ENCODE assay signal across 11 cellular contexts in genomic region chr1:198087831-198088230, GRCh38.
DNase-seq lines count a peak whose midpoint lies in the region; ATAC-seq, FAIRE-seq and TF ChIP-seq lines count a peak whose summit lies in the region.
"Had no signal": no experiment of that assay in that cellular context is flagged by ENCODE, and none has a peak within 500 bp of the region (broad histone marks: within the 10 kb centered on the region; RNA-seq: fewer than 3 reads in every experiment).

No MANE protein-coding gene starts in this region.

- no peak for TF ChIP-seq POLR2A in HCT116 (IDR thresholded peaks at IDR 0.05; ENCODE audit: borderline replicate concordance, extremely low read depth, insufficient read depth, insufficient read length)

- no peak for ATAC-seq in HCT116
- ATAC-seq in SK-N-SH treated with all-trans-retinoic acid at 6 μM for 48 hours: peak; percentile 20
- no peak for ATAC-seq in GM21423 (IDR thresholded peaks at IDR 0.05; ENCODE audit: unreplicated experiment)

- TF ChIP-seq RAD21 in HCT116 (IDR thresholded peaks at IDR 0.05; ENCODE audit: low read depth) (no peak), liver (IDR thresholded peaks at IDR 0.05) (peak in 1 of 2 donors; percentile 51)

- no peaks in the 10 kb centered on the region for H3K4me1 ChIP-seq in HCT116 (ENCODE audit: control insufficient read depth in 1 of 2, insufficient read depth in 2 of 2, low read length in 2 of 2)
- H3K4me1 ChIP-seq in liver (ENCODE audit: control insufficient read depth in 4 of 4, insufficient read depth in 4 of 4, low read length in 3 of 4): peaks cover 0 to 13% (median 13%) of the 10 kb centered on the region in 4 donors
- H3K4me1 ChIP-seq in small intestine (ENCODE audit: control insufficient read depth in 2 of 2, insufficient read depth in 1 of 2, low read depth in 1 of 2, low read length in 1 of 2): no peaks in the 10 kb centered on the region

- intact Hi-C loops in HCT116 (cut with micrococcal nuclease): loop anchor here (1.0 to 5.0 kb wide), 3 partner anchors 271 to 599 kb away; no protein-coding TSS in a partner anchor

- CTCF ChIA-PET in HCT116 (lab: Charles Lee): interaction anchor here (0.7 to 1.5 kb wide), 4 partner anchors 29 to 598 kb away, joined by 3 to 8 read pairs (median 3); no protein-coding TSS in a partner anchor

- FAIRE-seq in small intestine (lab: Jason Lieb, UNC): no peak
- no peak for FAIRE-seq in urothelium cell line (lab: Jason Lieb, UNC)

- POLR2A ChIA-PET in HCT116 (lab: Charles Lee): no interaction called here

- H3K27ac ChIP-seq in HCT116 (ENCODE audit: low read depth, low read length): no peak overlapping the region
- no peak overlapping the region for H3K27ac ChIP-seq in liver (ENCODE audit: low read depth in 1 of 2, low read length in 2 of 2)
- no peak overlapping the region for H3K27ac ChIP-seq in small intestine (ENCODE audit: low read depth in 1 of 2, low read length in 1 of 2)

- H3K9ac ChIP-seq in HCT116 (ENCODE audit: low read length) (no peak overlapping the region), liver (ENCODE audit: low read depth in 1 of 2, low read length in 2 of 2) (no peak overlapping the region)

- 12% methylated on average over 1 of the region's 1 CpG for WGBS in liver
- 20 to 55% (median 41%) methylated on average over 1 of the region's 1 CpG for WGBS in small intestine, 3 donors

- TF ChIP-seq CTCF in HCT116 (IDR thresholded peaks at IDR 0.05 in 2 of 3, conservative IDR thresholded peaks at IDR 0.05 in 1 of 3; ENCODE audit: borderline replicate concordance in 1 of 3, insufficient read depth in 1 of 3, low read depth in 2 of 3, low read length in 2 of 3) (no peak), liver (IDR thresholded peaks at IDR 0.05; ENCODE audit: low read depth, low read length, missing input control) (no peak)

- DNase-seq in HCT116 (ENCODE audit: low read depth, low spot score): no peak
- peak; percentile 26 for DNase-seq in small intestine
- DNase-seq in urothelium cell line (ENCODE audit: low spot score): no peak
- DNase-seq in A172 (ENCODE audit: low spot score): no peak
- DNase-seq in NCI-H748 treated with DMSO at 0.1 percent for 48 hours (lab: John Stamatoyannopoulos, UW): no peak
- DNase-seq: C1 segment of cervical spinal cord; CD4-positive, alpha-beta T cell had no signal

- no peaks in the 10 kb centered on the region for H3K36me3 ChIP-seq in HCT116 (ENCODE audit: control insufficient read depth in 1 of 2, insufficient read depth in 2 of 2, low read length in 2 of 2)
- no peaks in the 10 kb centered on the region for H3K36me3 ChIP-seq in liver (ENCODE audit: control insufficient read depth in 4 of 4, insufficient read depth in 3 of 4, low read depth in 1 of 4, low read length in 3 of 4)
- no peaks in the 10 kb centered on the region for H3K36me3 ChIP-seq in small intestine (ENCODE audit: control insufficient read depth in 2 of 2, insufficient read depth in 2 of 2, low read length in 2 of 2)

- H3K9me3 ChIP-seq in HCT116 (ENCODE audit: control insufficient read depth in 1 of 2, insufficient read depth in 1 of 2, low read depth in 1 of 2, low read length in 2 of 2) (no peaks in the 10 kb centered on the region), liver (ENCODE audit: control insufficient read depth in 4 of 4, low read length in 3 of 4) (no peaks in the 10 kb centered on the region), small intestine (ENCODE audit: control insufficient read depth, low read depth) (no peaks in the 10 kb centered on the region)

- BruUV-seq in HCT116 (replicated peaks; lab: Mats Ljungman, UMichigan): no TSS peak

- H3K27me3 ChIP-seq in HCT116 (ENCODE audit: insufficient read depth, low read length): no peaks in the 10 kb centered on the region
- H3K27me3 ChIP-seq in liver (ENCODE audit: control insufficient read depth in 4 of 4, insufficient read depth in 4 of 4, low read length in 3 of 4): no peaks in the 10 kb centered on the region
- H3K27me3 ChIP-seq in small intestine (ENCODE audit: control insufficient read depth in 2 of 2, insufficient read depth in 2 of 2, low read length in 2 of 2): no peaks in the 10 kb centered on the region

- H4K20me1 ChIP-seq in HCT116 (ENCODE audit: insufficient read depth): no peaks in the 10 kb centered on the region

- no peaks in the 10 kb centered on the region for H3K9me2 ChIP-seq in HCT116 (ENCODE audit: insufficient read depth)

- peak overlapping the region; percentile 19 for H2AFZ ChIP-seq in HCT116 (ENCODE audit: low read depth, low read length, poor library complexity, severe bottlenecking)

- RAD21 ChIA-PET in HCT116 (lab: Charles Lee; ENCODE audit: low non-redundant PET in 1 of 2, low total read pairs in 2 of 2, uncharacterized antibody in 2 of 2, unreplicated experiment in 2 of 2): no interaction called here

- H3K4me2 ChIP-seq in HCT116 (ENCODE audit: low read length): no peak overlapping the region

- H3K4me3 ChIP-seq in HCT116 (replicated peaks in 1 of 2; ENCODE audit: low read depth in 1 of 2, low read length in 2 of 2) (no peak overlapping the region), liver (ENCODE audit: low read depth in 1 of 3, low read length in 3 of 3) (no peak overlapping the region), small intestine (ENCODE audit: low read depth in 1 of 2, low read length in 2 of 2) (no peak overlapping the region)
- H3K4me3 ChIP-seq: GM12878 had no signal

- no peaks in the 10 kb centered on the region for H3K79me2 ChIP-seq in HCT116 (ENCODE audit: insufficient read depth, low read length)

TF ChIP-seq in HCT116, 20 proteins besides CTCF, POLR2A, EP300 and RAD21:
- no peak for TF ChIP-seq TCF7L2 (IDR thresholded peaks at IDR 0.05; ENCODE audit: borderline replicate concordance, extremely low read depth, insufficient read depth, insufficient read length)
- TF ChIP-seq CEBPB (IDR thresholded peaks at IDR 0.05; ENCODE audit: low read depth): no peak
- no peak for TF ChIP-seq POLR2AphosphoS5 (IDR thresholded peaks at IDR 0.05; ENCODE audit: low read depth, low read length)
- no peak for TF ChIP-seq ZNF274 (IDR thresholded peaks at IDR 0.05; ENCODE audit: low read depth, low read length)
- TF ChIP-seq SIN3A (IDR thresholded peaks at IDR 0.05; ENCODE audit: low read depth): no peak
- TF ChIP-seq YY1 (IDR thresholded peaks at IDR 0.05; ENCODE audit: extremely low read depth, insufficient replicate concordance, low read depth, low read length): no peak
- TF ChIP-seq ATF3 (IDR thresholded peaks at IDR 0.05): no peak
- TF ChIP-seq FOSL1 (IDR thresholded peaks at IDR 0.05; ENCODE audit: low read depth): no peak

TF ChIP-seq in SK-N-SH treated with all-trans-retinoic acid at 6 μM for 48 hours, 23 proteins besides CTCF, POLR2A, EP300 and RAD21 (continues in another document):
- TF ChIP-seq TSHZ2 (CRISPR knock-in tag; IDR thresholded peaks at IDR 0.05): no peak
- TF ChIP-seq ZFP30 (CRISPR knock-in tag; IDR thresholded peaks at IDR 0.05): no peak

TF ChIP-seq in liver, 16 proteins besides CTCF, POLR2A, EP300 and RAD21 (continues in another document):
- TF ChIP-seq NR2F2 (IDR thresholded peaks at IDR 0.05): peak; percentile 68
- TF ChIP-seq FOXA1 (IDR thresholded peaks at IDR 0.05): peak; percentile 44
- peak; percentile 51 for TF ChIP-seq REST (IDR thresholded peaks at IDR 0.05)
- TF ChIP-seq MAX (IDR thresholded peaks at IDR 0.05): peak; percentile 82
- peak; percentile 53 for TF ChIP-seq FOXA2 (IDR thresholded peaks at IDR 0.05)
- TF ChIP-seq EGR1 (IDR thresholded peaks at IDR 0.05; ENCODE audit: low read depth in 2 of 2): no peak
- TF ChIP-seq GABPA (IDR thresholded peaks at IDR 0.05 in 1 of 2, conservative IDR thresholded peaks at IDR 0.05 in 1 of 2): peak in 1 of 2 donors; percentile 16
- peak; percentile 93 for TF ChIP-seq HNF4G (IDR thresholded peaks at IDR 0.05)
- TF ChIP-seq SP1 (IDR thresholded peaks at IDR 0.05): peak; percentile 83
- TF ChIP-seq YY1 (IDR thresholded peaks at IDR 0.05): peak; percentile 57
- peak; percentile 99 for TF ChIP-seq HNF4A (conservative IDR thresholded peaks at IDR 0.05)
- no peak for TF ChIP-seq TAF1 (conservative IDR thresholded peaks at IDR 0.05)
- TF ChIP-seq RXRA (IDR thresholded peaks at IDR 0.05): peak; percentile 91 to 94
